Comparison of ENCODE assay signal across 21 cellular contexts in genomic region chr6:131208787-131209186, GRCh38.
A peak's percentile ranks its signal among the peaks of the same experiment; 100 is the strongest.
DNase-seq lines count a peak whose midpoint lies in the region; ATAC-seq and TF ChIP-seq lines count a peak whose summit lies in the region.
"Had no signal": no experiment of that assay in that cellular context is flagged by ENCODE, and none has a peak within 500 bp of the region (broad histone marks: within the 10 kb centered on the region; RNA-seq: fewer than 3 reads in every experiment).

No MANE protein-coding gene starts in this region.

- TF ChIP-seq CTCF in GM23338 (conservative IDR thresholded peaks at IDR 0.05; ENCODE audit: low read depth in 2 of 2), result no peak

- WGBS in aorta, 2 donors, result 63 to 68% methylated on average over 1 of the region's 1 CpG

- H3K36me3 Mint-ChIP-seq in activated naive CD4-positive, alpha-beta T cell treated with anti-CD3 and anti-CD28 coated beads for 36 hours (ENCODE audit: low read depth), result peaks cover 6% of the 10 kb centered on the region
- H3K36me3 Mint-ChIP-seq in activated naive CD4-positive, alpha-beta T cell treated with anti-CD3 and anti-CD28 coated beads, Interleukin-2, amount 10 ng/mL, durations not matched to agents 7 days and 5 days, result peaks cover 13% of the 10 kb centered on the region
- H3K36me3 Mint-ChIP-seq in GM23338 (ENCODE audit: low read depth), result peaks cover 7% of the 10 kb centered on the region
- no peaks in the 10 kb centered on the region for H3K36me3 Mint-ChIP-seq in activated T-helper 17 cell treated with anti-CD3 and anti-CD28 coated beads, Interleukin-2, amount 50 U/mL, for 72 hours (ENCODE audit: low read depth)
- H3K36me3 Mint-ChIP-seq in naive thymus-derived CD8-positive, alpha-beta T cell, result peaks cover 14 to 32% (median 14%) of the 10 kb centered on the region in 3 donors

- 0 out of 2 replicates have a peak, but pooled peaks cover 5% of the 10 kb centered on the region for H3K9me2 ChIP-seq in GM23338 (ENCODE audit: insufficient read depth)

- peak overlapping the region; percentile 59 for H3K27ac Mint-ChIP-seq in activated naive CD4-positive, alpha-beta T cell treated with anti-CD3 and anti-CD28 coated beads for 36 hours
- H3K27ac Mint-ChIP-seq in activated naive CD4-positive, alpha-beta T cell treated with anti-CD3 and anti-CD28 coated beads, Interleukin-2, amount 10 ng/mL, durations not matched to agents 7 days and 5 days, result no peak overlapping the region
- no peak overlapping the region for H3K27ac Mint-ChIP-seq in GM23338
- H3K27ac Mint-ChIP-seq in activated T-helper 17 cell treated with anti-CD3 and anti-CD28 coated beads, Interleukin-2, amount 50 U/mL, for 72 hours, result no peak overlapping the region
- peak overlapping the region in 8 of 10 donors; percentile 38 to 86 (median 69) for H3K27ac Mint-ChIP-seq in naive thymus-derived CD8-positive, alpha-beta T cell

- ATAC-seq in GM23338 (no peak), aorta (ENCODE audit: low FRiP score) (no peak), HG02642 (IDR thresholded peaks at IDR 0.05; ENCODE audit: poor library complexity, unreplicated experiment) (no peak)
- ATAC-seq in activated T-helper 17 cell treated with anti-CD3 and anti-CD28 coated beads, Interleukin-2, amount 50 U/mL, for 72 hours (replicated peaks), result peak; percentile 26
- no peak for ATAC-seq in naive thymus-derived CD8-positive, alpha-beta T cell
- ATAC-seq: HCT116, PC-3 had no signal

- H3K4me1 ChIP-seq in GM23338 (ENCODE audit: insufficient read depth) (peaks cover 27% of the 10 kb centered on the region), aorta (ENCODE audit: control insufficient read depth in 1 of 2, insufficient read depth in 2 of 2, low read length in 2 of 2) (no peaks in the 10 kb centered on the region)

- peak overlapping the region; percentile 12; the same call in 1 of the 2 replicates for H3K4me2 ChIP-seq in GM23338

- no peaks in the 10 kb centered on the region for H3K9me3 Mint-ChIP-seq in activated naive CD4-positive, alpha-beta T cell treated with anti-CD3 and anti-CD28 coated beads for 36 hours
- peaks cover 6% of the 10 kb centered on the region for H3K9me3 Mint-ChIP-seq in activated naive CD4-positive, alpha-beta T cell treated with anti-CD3 and anti-CD28 coated beads, Interleukin-2, amount 10 ng/mL, durations not matched to agents 7 days and 5 days
- no peaks in the 10 kb centered on the region for H3K9me3 Mint-ChIP-seq in GM23338
- H3K9me3 Mint-ChIP-seq in activated T-helper 17 cell treated with anti-CD3 and anti-CD28 coated beads, Interleukin-2, amount 50 U/mL, for 72 hours, result no peaks in the 10 kb centered on the region
- peaks cover 0 to 9% (median 0%) of the 10 kb centered on the region in 9 donors for H3K9me3 Mint-ChIP-seq in naive thymus-derived CD8-positive, alpha-beta T cell

- POLR2A ChIA-PET in naive thymus-derived CD8-positive, alpha-beta T cell (lab: Charles Lee), result interaction anchor here (1.1 kb wide), 1 partner anchor 10 kb away, joined by 3 read pairs; no protein-coding TSS in a partner anchor

- H3K9me3 ChIP-seq in aorta (ENCODE audit: control insufficient read depth, low read length), result no peaks in the 10 kb centered on the region
- H3K9me3 ChIP-seq: SJSA1 had no signal

- peak overlapping the region; percentile 35 for H3K4me3 Mint-ChIP-seq in activated naive CD4-positive, alpha-beta T cell treated with anti-CD3 and anti-CD28 coated beads for 36 hours
- H3K4me3 Mint-ChIP-seq in activated naive CD4-positive, alpha-beta T cell treated with anti-CD3 and anti-CD28 coated beads, Interleukin-2, amount 10 ng/mL, durations not matched to agents 7 days and 5 days, result no peak overlapping the region
- no peak overlapping the region for H3K4me3 Mint-ChIP-seq in GM23338
- H3K4me3 Mint-ChIP-seq in activated T-helper 17 cell treated with anti-CD3 and anti-CD28 coated beads, Interleukin-2, amount 50 U/mL, for 72 hours, result peak overlapping the region; percentile 32
- peak overlapping the region in 1 of 10 donors; percentile 24 for H3K4me3 Mint-ChIP-seq in naive thymus-derived CD8-positive, alpha-beta T cell
- H3K4me3 Mint-ChIP-seq: CD14-positive monocyte had no signal

- intact Hi-C loops in activated naive CD4-positive, alpha-beta T cell treated with anti-CD3 and anti-CD28 coated beads for 36 hours (cut with micrococcal nuclease), result loop anchor here (2.0 kb wide), 1 partner anchor 72 kb away; no protein-coding TSS in a partner anchor
- intact Hi-C loops in aorta (cut with DNase I), result no loop called here

- H3K27me3 ChIP-seq in GM23338 (ENCODE audit: insufficient read depth), result no peaks in the 10 kb centered on the region
- no peaks in the 10 kb centered on the region for H3K27me3 ChIP-seq in aorta (ENCODE audit: control insufficient read depth in 1 of 2, insufficient read depth in 2 of 2, low read length in 1 of 2)
- H3K27me3 ChIP-seq: SJSA1 had no signal

- no peaks in the 10 kb centered on the region for H3K27me3 Mint-ChIP-seq in activated naive CD4-positive, alpha-beta T cell treated with anti-CD3 and anti-CD28 coated beads for 36 hours (ENCODE audit: low read depth)
- no peaks in the 10 kb centered on the region for H3K27me3 Mint-ChIP-seq in activated naive CD4-positive, alpha-beta T cell treated with anti-CD3 and anti-CD28 coated beads, Interleukin-2, amount 10 ng/mL, durations not matched to agents 7 days and 5 days
- H3K27me3 Mint-ChIP-seq in GM23338 (ENCODE audit: insufficient read depth, low read depth, poor library complexity), result no peaks in the 10 kb centered on the region
- no peaks in the 10 kb centered on the region for H3K27me3 Mint-ChIP-seq in activated T-helper 17 cell treated with anti-CD3 and anti-CD28 coated beads, Interleukin-2, amount 50 U/mL, for 72 hours
- H3K27me3 Mint-ChIP-seq in naive thymus-derived CD8-positive, alpha-beta T cell, result no peaks in the 10 kb centered on the region

- CTCF ChIA-PET in activated naive CD4-positive, alpha-beta T cell treated with anti-CD3 and anti-CD28 coated beads for 36 hours (lab: Charles Lee), result interaction anchor here (1.7 kb wide), 1 partner anchor 9 kb away, joined by 7 read pairs; no protein-coding TSS in a partner anchor
- CTCF ChIA-PET in activated naive CD4-positive, alpha-beta T cell treated with anti-CD3 and anti-CD28 coated beads, Interleukin-2, amount 10 ng/mL, durations not matched to agents 7 days and 5 days (lab: Charles Lee), result interaction anchor here (1.5 kb wide), 1 partner anchor 26 kb away, joined by 5 read pairs; no protein-coding TSS in a partner anchor

- no peaks in the 10 kb centered on the region for H4K20me1 ChIP-seq in GM23338 (replicated peaks; ENCODE audit: insufficient read depth)

- no peaks in the 10 kb centered on the region for H3K79me2 ChIP-seq in GM23338 (replicated peaks; ENCODE audit: insufficient read depth)

- H2AFZ ChIP-seq in GM23338, result no peak overlapping the region

- H3F3A ChIP-seq in GM23338 (replicated peaks; ENCODE audit: low read depth), result no peaks in the 10 kb centered on the region

- H3K4me1 Mint-ChIP-seq in activated naive CD4-positive, alpha-beta T cell treated with anti-CD3 and anti-CD28 coated beads for 36 hours (ENCODE audit: low read depth), result peaks cover 58% of the 10 kb centered on the region
- peaks cover 53% of the 10 kb centered on the region for H3K4me1 Mint-ChIP-seq in activated naive CD4-positive, alpha-beta T cell treated with anti-CD3 and anti-CD28 coated beads, Interleukin-2, amount 10 ng/mL, durations not matched to agents 7 days and 5 days
- H3K4me1 Mint-ChIP-seq in GM23338, result peaks cover 29% of the 10 kb centered on the region
- peaks cover 43% of the 10 kb centered on the region for H3K4me1 Mint-ChIP-seq in activated T-helper 17 cell treated with anti-CD3 and anti-CD28 coated beads, Interleukin-2, amount 50 U/mL, for 72 hours
- H3K4me1 Mint-ChIP-seq in naive thymus-derived CD8-positive, alpha-beta T cell, result peaks cover 29 to 65% (median 59%) of the 10 kb centered on the region in 4 donors
- H3K4me1 Mint-ChIP-seq: CD14-positive monocyte had no signal

- H3K36me3 ChIP-seq in GM23338 (ENCODE audit: insufficient read depth), result no peaks in the 10 kb centered on the region
- H3K36me3 ChIP-seq in aorta (ENCODE audit: control insufficient read depth in 1 of 2, insufficient read depth in 2 of 2, low read length in 1 of 2), result peaks cover 0 to 5% of the 10 kb centered on the region in 2 donors
- H3K36me3 ChIP-seq: SJSA1 had no signal

- no peak overlapping the region for H3K4me3 ChIP-seq in GM23338
- H3K4me3 ChIP-seq in aorta (ENCODE audit: low read length in 2 of 2), result no peak overlapping the region
- H3K4me3 ChIP-seq: SJSA1 had no signal

- H3K27ac ChIP-seq in GM23338 (ENCODE audit: low read depth) (no peak overlapping the region), aorta (ENCODE audit: low read depth in 1 of 2, low read length in 2 of 2) (no peak overlapping the region)
- H3K27ac ChIP-seq: SJSA1 had no signal

- DNase-seq in activated naive CD4-positive, alpha-beta T cell treated with anti-CD3 and anti-CD28 coated beads for 36 hours, result no peak
- no peak for DNase-seq in activated naive CD4-positive, alpha-beta T cell treated with anti-CD3 and anti-CD28 coated beads, Interleukin-2, amount 10 ng/mL, durations not matched to agents 7 days and 5 days
- DNase-seq in GM23338 (ENCODE audit: low spot score) (no peak), aorta (no peak)
- DNase-seq in naive thymus-derived CD8-positive, alpha-beta T cell, result no peak
- DNase-seq: ACHN, AML-193, DND-41, KBM-7, MV-4-11, NCI-H1417, NCI-H187 treated with DMSO at 0.1 percent for 48 hours, NCI-H2171 treated with DMSO at 0.1 percent for 48 hours, NCI-H446 treated with DMSO at 0.1 percent for 48 hours, NCI-H748 treated with DMSO at 0.1 percent for 48 hours, PC-3 had no signal

TF ChIP-seq in GM23338, 12 proteins besides CTCF, POLR2A, EP300 and RAD21:
- TF ChIP-seq EZH2 (IDR thresholded peaks at IDR 0.05; ENCODE audit: low read depth, unreplicated experiment), result no peak
- no peak for TF ChIP-seq NANOG (IDR thresholded peaks at IDR 0.05; ENCODE audit: borderline replicate concordance)

Comparison
In these comparisons a context has a peak if more than half of its experiments do, and no peak if none do; other contexts are left out.
1. H3K27ac Mint-ChIP-seq: peak in activated naive CD4-positive, alpha-beta T cell treated with anti-CD3 and anti-CD28 coated beads for 36 hours (single experiment) and naive thymus-derived CD8-positive, alpha-beta T cell (8 of 10); none in activated naive CD4-positive, alpha-beta T cell treated with anti-CD3 and anti-CD28 coated beads, Interleukin-2, amount 10 ng/mL, durations not matched to agents 7 days and 5 days (single experiment), GM23338 (single experiment) and activated T-helper 17 cell treated with anti-CD3 and anti-CD28 coated beads, Interleukin-2, amount 50 U/mL, for 72 hours (single experiment).
2. H3K4me3 Mint-ChIP-seq: peak in activated naive CD4-positive, alpha-beta T cell treated with anti-CD3 and anti-CD28 coated beads for 36 hours (single experiment) and activated T-helper 17 cell treated with anti-CD3 and anti-CD28 coated beads, Interleukin-2, amount 50 U/mL, for 72 hours (single experiment); none in activated naive CD4-positive, alpha-beta T cell treated with anti-CD3 and anti-CD28 coated beads, Interleukin-2, amount 10 ng/mL, durations not matched to agents 7 days and 5 days (single experiment) and GM23338 (single experiment).